1 cellular context compared by ENCODE assay signal in genomic region chr10:1290071-1290471, GRCh38.
TF ChIP-seq lines count a peak whose summit lies in the region.

No MANE protein-coding gene starts in this region.

TF ChIP-seq in HCT116, 20 proteins besides CTCF, POLR2A, EP300 and RAD21 (continued from another document):
- TF ChIP-seq FOSL1 (IDR thresholded peaks at IDR 0.05; ENCODE audit: low read depth) (no peak), EZH2 (IDR thresholded peaks at IDR 0.05) (no peak), JUND (IDR thresholded peaks at IDR 0.05) (no peak), ZNF274 (IDR thresholded peaks at IDR 0.05; ENCODE audit: low read depth, low read length) (no peak), SRF (IDR thresholded peaks at IDR 0.05; ENCODE audit: low read depth) (no peak), YY1 (IDR thresholded peaks at IDR 0.05; ENCODE audit: extremely low read depth, insufficient replicate concordance, low read depth, low read length) (no peak), EZH2phosphoT487 (IDR thresholded peaks at IDR 0.05; ENCODE audit: borderline replicate concordance) (no peak), ELF1 (IDR thresholded peaks at IDR 0.05; ENCODE audit: borderline replicate concordance, low read depth) (no peak), ATF3 (IDR thresholded peaks at IDR 0.05) (no peak), ZFX (IDR thresholded peaks at IDR 0.05) (no peak)
- TF ChIP-seq, protein P1, sequence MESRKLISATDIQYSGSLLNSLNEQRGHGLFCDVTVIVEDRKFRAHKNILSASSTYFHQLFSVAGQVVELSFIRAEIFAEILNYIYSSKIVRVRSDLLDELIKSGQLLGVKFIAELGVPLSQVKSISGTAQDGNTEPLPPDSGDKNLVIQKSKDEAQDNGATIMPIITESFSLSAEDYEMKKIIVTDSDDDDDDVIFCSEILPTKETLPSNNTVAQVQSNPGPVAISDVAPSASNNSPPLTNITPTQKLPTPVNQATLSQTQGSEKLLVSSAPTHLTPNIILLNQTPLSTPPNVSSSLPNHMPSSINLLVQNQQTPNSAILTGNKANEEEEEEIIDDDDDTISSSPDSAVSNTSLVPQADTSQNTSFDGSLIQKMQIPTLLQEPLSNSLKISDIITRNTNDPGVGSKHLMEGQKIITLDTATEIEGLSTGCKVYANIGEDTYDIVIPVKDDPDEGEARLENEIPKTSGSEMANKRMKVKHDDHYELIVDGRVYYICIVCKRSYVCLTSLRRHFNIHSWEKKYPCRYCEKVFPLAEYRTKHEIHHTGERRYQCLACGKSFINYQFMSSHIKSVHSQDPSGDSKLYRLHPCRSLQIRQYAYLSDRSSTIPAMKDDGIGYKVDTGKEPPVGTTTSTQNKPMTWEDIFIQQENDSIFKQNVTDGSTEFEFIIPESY (IDR thresholded peaks at IDR 0.05; ENCODE audit: extremely low read depth, insufficient replicate concordance, low read length) = no peak
